Comparison of ENCODE assay signal across 25 cellular contexts in genomic region chr18:78994977-78995582, GRCh38. TPM values are rescaled to one million over a fixed set of nuclear protein-coding genes. Genes with fewer than 3 reads are reported as not detected.
"Had no signal": no experiment of that assay in that cellular context is flagged by ENCODE, and none has a peak within 500 bp of the region (broad histone marks: within the 10 kb centered on the region; RNA-seq: fewer than 3 reads in every experiment).

No MANE protein-coding gene starts in this region.

- H3K4me3 Mint-ChIP-seq: activated CD8-positive, alpha-beta T cell treated with anti-CD3 and anti-CD28 coated beads for 36 hours; activated naive CD4-positive, alpha-beta T cell treated with anti-CD3 and anti-CD28 coated beads, Interleukin-2, amount 50 U/mL, for 24 hours; activated T-cell treated with anti-CD3 and anti-CD28 coated beads, Interleukin-2, amount 50 U/mL, for 24 hours; activated T-helper 1 cell treated with anti-CD3 and anti-CD28 coated beads, Interleukin-12 subunit alpha, Interleukin-12 subunit beta, Interleukin-2, Interleukin-4 antibody, amounts not matched to agents 30 ng/mL and 10 ng/mL and 1 ng/mL, durations not matched to agents 14 hours and 24 hours and 36 hours; T-cell had no signal

- ATAC-seq: activated CD4-positive, CD25-positive, alpha-beta regulatory T cell treated with anti-CD3 and anti-CD28 coated beads, Interleukin-2, amount 50 U/mL, for 24 hours; activated CD8-positive, alpha-beta T cell treated with anti-CD3 and anti-CD28 coated beads for 36 hours; T-cell had no signal

- H3K36me3 ChIP-seq: breast epithelium had no signal

- H3K9me3 Mint-ChIP-seq: activated CD8-positive, alpha-beta T cell treated with anti-CD3 and anti-CD28 coated beads for 36 hours; activated naive CD4-positive, alpha-beta T cell treated with anti-CD3 and anti-CD28 coated beads, Interleukin-2, amount 50 U/mL, for 24 hours; activated T-cell treated with anti-CD3 and anti-CD28 coated beads, Interleukin-2, amount 50 U/mL, for 24 hours; activated T-helper 1 cell treated with anti-CD3 and anti-CD28 coated beads, Interleukin-12 subunit alpha, Interleukin-12 subunit beta, Interleukin-2, Interleukin-4 antibody, amounts not matched to agents 30 ng/mL and 10 ng/mL and 1 ng/mL, durations not matched to agents 14 hours and 24 hours and 36 hours; T-cell had no signal

- H3K27ac Mint-ChIP-seq: activated CD8-positive, alpha-beta T cell treated with anti-CD3 and anti-CD28 coated beads for 36 hours; activated naive CD4-positive, alpha-beta T cell treated with anti-CD3 and anti-CD28 coated beads, Interleukin-2, amount 50 U/mL, for 24 hours; activated T-cell treated with anti-CD3 and anti-CD28 coated beads, Interleukin-2, amount 50 U/mL, for 24 hours; activated T-helper 1 cell treated with anti-CD3 and anti-CD28 coated beads, Interleukin-12 subunit alpha, Interleukin-12 subunit beta, Interleukin-2, Interleukin-4 antibody, amounts not matched to agents 30 ng/mL and 10 ng/mL and 1 ng/mL, durations not matched to agents 14 hours and 24 hours and 36 hours; T-cell had no signal

- H3K4me1 Mint-ChIP-seq: activated naive CD4-positive, alpha-beta T cell treated with anti-CD3 and anti-CD28 coated beads, Interleukin-2, amount 50 U/mL, for 24 hours; T-cell had no signal

- H3K36me3 Mint-ChIP-seq: activated naive CD4-positive, alpha-beta T cell treated with anti-CD3 and anti-CD28 coated beads, Interleukin-2, amount 50 U/mL, for 24 hours; T-cell had no signal

- H3K27ac ChIP-seq: breast epithelium, SK-N-MC, WERI-Rb-1 had no signal

- H3K4me1 ChIP-seq: breast epithelium had no signal

- H3K4me3 ChIP-seq: SK-N-MC had no signal

- DNase-seq: activated CD4-positive, alpha-beta T cell treated with anti-CD3 and anti-CD28 coated beads for 4 hours; activated CD8-positive, alpha-beta T cell treated with anti-CD3 and anti-CD28 coated beads for 36 hours; activated effector memory CD4-positive, alpha-beta T cell treated with Interleukin-2 at 50 U/mL for 16 hours; activated naive CD4-positive, alpha-beta T cell; activated T-cell treated with anti-CD3 and anti-CD28 coated beads, Interleukin-2, amount 50 U/mL, for 24 hours; aorta; KG1; NCI-H1048; NCI-H146; NCI-H187 treated with DMSO at 0.1 percent for 48 hours; NCI-H2081 treated with DMSO at 0.1 percent for 48 hours; NCI-H446; NCI-H524; T-cell; T-helper 2 cell; T1000; WERI-Rb-1 had no signal

RNA-seq across cellular contexts. Expression of gene SALL3, which starts 15.5 kb away (rescaled TPM):
- total RNA-seq: activated CD8-positive, alpha-beta T cell treated with anti-CD3 and anti-CD28 coated beads for 36 hours; activated T-helper 1 cell treated with anti-CD3 and anti-CD28 coated beads, Interleukin-12 subunit alpha, Interleukin-12 subunit beta, Interleukin-2, Interleukin-4 antibody, amounts not matched to agents 30 ng/mL and 10 ng/mL and 1 ng/mL, durations not matched to agents 14 hours and 24 hours and 36 hours; breast epithelium; LHCN-M2; M059J; RPMI7951 had no signal
- polyA plus RNA-seq: aorta had no signal
